Comparison of ENCODE assay signal across 1 cellular context in the genomic region with DNA sequence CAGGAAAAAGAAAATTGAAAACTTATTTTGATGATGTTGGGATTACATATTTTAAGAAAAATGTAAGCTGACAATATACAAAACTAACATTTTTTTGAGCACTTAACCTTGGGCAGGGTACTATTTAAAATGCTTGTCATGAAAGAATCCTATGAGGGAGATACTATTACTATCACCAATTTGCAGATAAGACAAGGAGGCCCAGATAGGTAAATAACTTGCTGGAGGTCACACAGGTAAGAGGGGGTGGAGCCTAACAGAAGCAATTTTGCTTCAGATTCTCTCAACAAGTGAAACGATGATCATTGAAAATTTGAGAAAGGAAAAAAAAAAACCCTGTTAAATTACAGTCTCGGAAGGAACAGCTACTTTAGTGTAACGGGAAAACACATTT.
TF ChIP-seq lines count a peak whose summit lies in the region.

No MANE protein-coding gene starts in this region.

TF ChIP-seq in HEK293, 187 proteins besides CTCF, POLR2A, EP300 and RAD21 (continued from another document):
- TF ChIP-seq ZNF404 (tag by site-specific recombination; IDR thresholded peaks at IDR 0.05) (no peak), ZNF510 (tag by site-specific recombination; IDR thresholded peaks at IDR 0.05; ENCODE audit: insufficient replicate concordance) (no peak), ZNF19 (tag by site-specific recombination; IDR thresholded peaks at IDR 0.05; ENCODE audit: low read depth) (no peak), ZNF274 (IDR thresholded peaks at IDR 0.05; ENCODE audit: low read length) (no peak), ZNF274 (tag by site-specific recombination; IDR thresholded peaks at IDR 0.05; ENCODE audit: borderline replicate concordance) (no peak), IKZF3 (tag by site-specific recombination; IDR thresholded peaks at IDR 0.05) (no peak), ZNF211 (tag by site-specific recombination; IDR thresholded peaks at IDR 0.05; ENCODE audit: low read depth) (no peak), ZNF530 (tag by site-specific recombination; IDR thresholded peaks at IDR 0.05; ENCODE audit: low read depth) (no peak), PRDM1 (tag by site-specific recombination; IDR thresholded peaks at IDR 0.05) (peak; percentile 42; the same call in 1 of the 2 replicates), ZNF24 (tag by site-specific recombination; IDR thresholded peaks at IDR 0.05) (no peak), ZNF768 (tag by site-specific recombination; IDR thresholded peaks at IDR 0.05) (no peak), WT1 (tag by site-specific recombination; IDR thresholded peaks at IDR 0.05) (no peak), ZNF707 (tag by site-specific recombination; IDR thresholded peaks at IDR 0.05) (0 out of 2 replicates have a peak, but pooled peaks have one; percentile 13)
- TF ChIP-seq, protein P1, sequence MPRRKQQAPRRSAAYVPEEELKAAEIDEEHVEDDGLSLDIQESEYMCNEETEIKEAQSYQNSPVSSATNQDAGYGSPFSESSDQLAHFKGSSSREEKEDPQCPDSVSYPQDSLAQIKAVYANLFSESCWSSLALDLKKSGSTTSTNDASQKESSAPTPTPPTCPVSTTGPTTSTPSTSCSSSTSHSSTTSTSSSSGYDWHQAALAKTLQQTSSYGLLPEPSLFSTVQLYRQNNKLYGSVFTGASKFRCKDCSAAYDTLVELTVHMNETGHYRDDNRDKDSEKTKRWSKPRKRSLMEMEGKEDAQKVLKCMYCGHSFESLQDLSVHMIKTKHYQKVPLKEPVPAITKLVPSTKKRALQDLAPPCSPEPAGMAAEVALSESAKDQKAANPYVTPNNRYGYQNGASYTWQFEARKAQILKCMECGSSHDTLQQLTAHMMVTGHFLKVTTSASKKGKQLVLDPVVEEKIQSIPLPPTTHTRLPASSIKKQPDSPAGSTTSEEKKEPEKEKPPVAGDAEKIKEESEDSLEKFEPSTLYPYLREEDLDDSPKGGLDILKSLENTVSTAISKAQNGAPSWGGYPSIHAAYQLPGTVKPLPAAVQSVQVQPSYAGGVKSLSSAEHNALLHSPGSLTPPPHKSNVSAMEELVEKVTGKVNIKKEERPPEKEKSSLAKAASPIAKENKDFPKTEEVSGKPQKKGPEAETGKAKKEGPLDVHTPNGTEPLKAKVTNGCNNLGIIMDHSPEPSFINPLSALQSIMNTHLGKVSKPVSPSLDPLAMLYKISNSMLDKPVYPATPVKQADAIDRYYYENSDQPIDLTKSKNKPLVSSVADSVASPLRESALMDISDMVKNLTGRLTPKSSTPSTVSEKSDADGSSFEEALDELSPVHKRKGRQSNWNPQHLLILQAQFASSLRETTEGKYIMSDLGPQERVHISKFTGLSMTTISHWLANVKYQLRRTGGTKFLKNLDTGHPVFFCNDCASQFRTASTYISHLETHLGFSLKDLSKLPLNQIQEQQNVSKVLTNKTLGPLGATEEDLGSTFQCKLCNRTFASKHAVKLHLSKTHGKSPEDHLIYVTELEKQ (tag by site-specific recombination; IDR thresholded peaks at IDR 0.05; ENCODE audit: borderline replicate concordance), result no peak
- TF ChIP-seq, protein P2, sequence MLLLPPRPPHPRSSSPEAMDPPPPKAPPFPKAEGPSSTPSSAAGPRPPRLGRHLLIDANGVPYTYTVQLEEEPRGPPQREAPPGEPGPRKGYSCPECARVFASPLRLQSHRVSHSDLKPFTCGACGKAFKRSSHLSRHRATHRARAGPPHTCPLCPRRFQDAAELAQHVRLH (tag by site-specific recombination; IDR thresholded peaks at IDR 0.05), result no peak
- TF ChIP-seq, protein P3, sequence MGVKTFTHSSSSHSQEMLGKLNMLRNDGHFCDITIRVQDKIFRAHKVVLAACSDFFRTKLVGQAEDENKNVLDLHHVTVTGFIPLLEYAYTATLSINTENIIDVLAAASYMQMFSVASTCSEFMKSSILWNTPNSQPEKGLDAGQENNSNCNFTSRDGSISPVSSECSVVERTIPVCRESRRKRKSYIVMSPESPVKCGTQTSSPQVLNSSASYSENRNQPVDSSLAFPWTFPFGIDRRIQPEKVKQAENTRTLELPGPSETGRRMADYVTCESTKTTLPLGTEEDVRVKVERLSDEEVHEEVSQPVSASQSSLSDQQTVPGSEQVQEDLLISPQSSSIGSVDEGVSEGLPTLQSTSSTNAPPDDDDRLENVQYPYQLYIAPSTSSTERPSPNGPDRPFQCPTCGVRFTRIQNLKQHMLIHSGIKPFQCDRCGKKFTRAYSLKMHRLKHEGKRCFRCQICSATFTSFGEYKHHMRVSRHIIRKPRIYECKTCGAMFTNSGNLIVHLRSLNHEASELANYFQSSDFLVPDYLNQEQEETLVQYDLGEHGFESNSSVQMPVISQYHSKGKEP (tag by site-specific recombination; IDR thresholded peaks at IDR 0.05), result no peak
- TF ChIP-seq, protein P4, sequence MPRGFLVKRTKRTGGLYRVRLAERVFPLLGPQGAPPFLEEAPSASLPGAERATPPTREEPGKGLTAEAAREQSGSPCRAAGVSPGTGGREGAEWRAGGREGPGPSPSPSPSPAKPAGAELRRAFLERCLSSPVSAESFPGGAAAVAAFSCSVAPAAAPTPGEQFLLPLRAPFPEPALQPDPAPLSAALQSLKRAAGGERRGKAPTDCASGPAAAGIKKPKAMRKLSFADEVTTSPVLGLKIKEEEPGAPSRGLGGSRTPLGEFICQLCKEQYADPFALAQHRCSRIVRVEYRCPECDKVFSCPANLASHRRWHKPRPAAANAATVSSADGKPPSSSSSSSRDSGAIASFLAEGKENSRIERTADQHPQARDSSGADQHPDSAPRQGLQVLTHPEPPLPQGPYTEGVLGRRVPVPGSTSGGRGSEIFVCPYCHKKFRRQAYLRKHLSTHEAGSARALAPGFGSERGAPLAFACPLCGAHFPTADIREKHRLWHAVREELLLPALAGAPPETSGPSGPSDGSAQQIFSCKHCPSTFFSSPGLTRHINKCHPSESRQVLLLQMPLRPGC (tag by site-specific recombination; IDR thresholded peaks at IDR 0.05), result no peak
